14 cellular contexts compared by ENCODE assay signal in the genomic region with DNA sequence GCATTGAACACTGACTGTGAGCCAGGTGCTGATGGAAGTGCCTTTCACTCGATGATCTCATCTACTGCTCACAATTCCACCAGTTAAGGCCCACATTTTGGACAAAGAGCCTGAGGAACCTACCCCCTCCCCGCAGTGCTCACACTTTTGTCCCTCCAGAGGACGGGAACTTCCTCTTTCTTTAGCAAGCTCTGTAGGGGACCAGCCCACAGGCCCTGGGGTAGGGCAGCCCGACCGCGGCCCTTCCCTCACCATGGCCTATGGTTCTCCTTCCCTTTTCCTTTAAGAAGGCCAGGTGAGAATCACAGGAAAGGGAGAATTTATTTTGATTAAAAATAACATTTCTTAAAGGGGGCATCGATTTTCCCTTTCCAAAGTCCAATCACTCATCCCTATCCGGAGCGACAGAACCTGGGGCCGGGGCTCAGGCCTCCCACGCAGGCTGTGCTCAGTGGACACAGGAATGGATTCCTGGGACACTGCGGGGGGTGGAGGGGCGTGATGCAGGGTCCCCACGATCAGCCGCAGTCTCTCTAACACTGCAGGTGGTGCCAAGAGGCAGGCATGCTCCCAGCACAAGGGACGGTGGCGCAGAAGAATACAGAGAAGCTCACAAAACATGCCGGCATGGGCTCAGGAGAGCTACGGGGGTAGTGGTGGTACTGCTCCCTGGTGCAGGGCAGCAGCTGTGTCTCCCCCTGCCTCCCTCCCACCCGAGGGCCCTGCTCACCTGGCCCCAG. TPM values are rescaled to one million over a fixed set of nuclear protein-coding genes. Genes with fewer than 3 reads are reported as not detected.
A peak's percentile ranks its signal among the peaks of the same experiment; 100 is the strongest.
DNase-seq lines count a peak whose midpoint lies in the region; ATAC-seq, FAIRE-seq and TF ChIP-seq lines count a peak whose summit lies in the region.
"Had no signal": no experiment of that assay in that cellular context is flagged by ENCODE, and none has a peak within 500 bp of the region (broad histone marks: within the 10 kb centered on the region; RNA-seq: fewer than 3 reads in every experiment).

No MANE protein-coding gene starts in this region.

- FAIRE-seq in HTR-8/SVneo (lab: Jason Lieb, UNC), result no peak
- FAIRE-seq: A549, endometrium had no signal

- H3K9me3 Mint-ChIP-seq in dendritic cell treated with granulocyte-macrophage colony-stimulating factor and Interleukin-4, amounts not matched to agents 40 ng/mL and 50 ng/mL, for 4 days, result no peaks in the 10 kb centered on the region
- H3K9me3 Mint-ChIP-seq in nephron progenitor cell, result no peaks in the 10 kb centered on the region
- H3K9me3 Mint-ChIP-seq: activated naive CD4-positive, alpha-beta T cell treated with anti-CD3 and anti-CD28 coated beads, Interleukin-2, amount 50 U/mL, for 72 hours had no signal

- TF ChIP-seq CTCF in nephron progenitor cell (IDR thresholded peaks at IDR 0.05), result no peak

- H3K27ac Mint-ChIP-seq in dendritic cell treated with granulocyte-macrophage colony-stimulating factor and Interleukin-4, amounts not matched to agents 40 ng/mL and 50 ng/mL, for 4 days, result peak overlapping the region; percentile 96
- peak overlapping the region; percentile 42 for H3K27ac Mint-ChIP-seq in nephron progenitor cell

- peak; percentile 66 for DNase-seq in Right ventricle myocardium superior
- no peak for DNase-seq in cardiac septum (ENCODE audit: low spot score)
- no peak for DNase-seq in nephron progenitor cell
- DNase-seq in 8988T, result no peak
- DNase-seq in HTR-8/SVneo (ENCODE audit: insufficient read length, low spot score), result no peak
- DNase-seq: caudate nucleus, foreskin melanocyte, psoas muscle had no signal

- intact Hi-C loops in Right ventricle myocardium superior (cut with DNase I) (no loop called here), cardiac septum (cut with DNase I) (no loop called here)
- intact Hi-C loops in dendritic cell treated with granulocyte-macrophage colony-stimulating factor and Interleukin-4, amounts not matched to agents 40 ng/mL and 50 ng/mL, for 4 days (cut with micrococcal nuclease), result loop anchor here (5.0 kb wide), 1 partner anchor 81 kb away; no protein-coding TSS in a partner anchor

- peaks cover 72% of the 10 kb centered on the region for H3K4me1 Mint-ChIP-seq in dendritic cell treated with granulocyte-macrophage colony-stimulating factor and Interleukin-4, amounts not matched to agents 40 ng/mL and 50 ng/mL, for 4 days (ENCODE audit: low read depth)
- H3K4me1 Mint-ChIP-seq in nephron progenitor cell, result peaks cover 41% of the 10 kb centered on the region

- peak overlapping the region; percentile 52 for H3K4me3 Mint-ChIP-seq in dendritic cell treated with granulocyte-macrophage colony-stimulating factor and Interleukin-4, amounts not matched to agents 40 ng/mL and 50 ng/mL, for 4 days
- H3K4me3 Mint-ChIP-seq in nephron progenitor cell, result no peak overlapping the region

- H3K27me3 Mint-ChIP-seq in dendritic cell treated with granulocyte-macrophage colony-stimulating factor and Interleukin-4, amounts not matched to agents 40 ng/mL and 50 ng/mL, for 4 days, result no peaks in the 10 kb centered on the region
- peaks cover 21% of the 10 kb centered on the region for H3K27me3 Mint-ChIP-seq in nephron progenitor cell (ENCODE audit: low read depth, poor library complexity)

- ATAC-seq in Right ventricle myocardium superior (ENCODE audit: poor library complexity) (peak; percentile 49), HG03139 (IDR thresholded peaks at IDR 0.05; ENCODE audit: unreplicated experiment) (no peak), HG03520 (IDR thresholded peaks at IDR 0.05; ENCODE audit: unreplicated experiment) (no peak)
- ATAC-seq: A549; activated naive CD4-positive, alpha-beta T cell treated with anti-CD3 and anti-CD28 coated beads, Interleukin-2, amount 50 U/mL, for 72 hours; psoas muscle had no signal

- peaks cover 57% of the 10 kb centered on the region for H3K36me3 Mint-ChIP-seq in dendritic cell treated with granulocyte-macrophage colony-stimulating factor and Interleukin-4, amounts not matched to agents 40 ng/mL and 50 ng/mL, for 4 days (ENCODE audit: low read depth)
- H3K36me3 Mint-ChIP-seq in nephron progenitor cell (ENCODE audit: low read depth), result peaks cover 7% of the 10 kb centered on the region

RNA-seq across cellular contexts. Expression of a gene that starts 8.9 kb away (rescaled TPM):
- total RNA-seq in Right ventricle myocardium superior (4.3 TPM), cardiac septum (17.7 TPM)
